15 cellular contexts compared by ENCODE assay signal in the genomic region with DNA sequence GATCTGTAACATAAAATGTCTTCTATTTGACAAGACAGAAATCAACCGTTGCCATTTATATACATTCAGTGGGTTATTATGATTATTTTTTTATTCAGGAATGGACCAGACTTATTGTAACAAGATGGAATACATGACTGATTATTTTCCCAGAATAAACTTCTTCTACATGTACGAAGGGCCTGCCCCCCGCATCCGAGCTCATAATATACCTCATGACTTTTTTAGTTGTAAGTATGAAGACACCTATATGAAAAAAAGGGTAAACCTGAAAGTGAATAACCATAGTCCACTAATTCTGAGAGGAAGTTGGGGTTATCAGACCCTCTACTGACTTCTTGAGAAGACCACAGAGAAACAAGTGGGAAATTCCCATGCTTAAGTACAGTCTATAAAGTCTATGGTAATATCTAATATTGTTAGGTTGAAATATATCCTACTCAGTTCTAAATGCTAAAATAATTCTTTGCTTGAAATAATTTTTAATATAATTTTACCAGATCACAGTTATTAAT. TPM values are rescaled to one million over a fixed set of nuclear protein-coding genes. Genes with fewer than 3 reads are reported as not detected.
DNase-seq lines count a peak whose midpoint lies in the region; ATAC-seq lines count a peak whose summit lies in the region.
"Had no signal": no experiment of that assay in that cellular context is flagged by ENCODE, and none has a peak within 500 bp of the region (broad histone marks: within the 10 kb centered on the region; RNA-seq: fewer than 3 reads in every experiment).

No MANE protein-coding gene starts in this region.

- H3K27ac Mint-ChIP-seq in T-helper 17 cell = no peak overlapping the region
- H3K27ac Mint-ChIP-seq: CD8-positive, alpha-beta T cell had no signal

- no peaks in the 10 kb centered on the region for H3K9me3 ChIP-seq in T-helper 17 cell (ENCODE audit: control insufficient read depth, low read length, poor library complexity, severe bottlenecking)
- H3K9me3 ChIP-seq: tibial nerve had no signal

- H3K4me3 Mint-ChIP-seq in T-helper 17 cell = no peak overlapping the region
- H3K4me3 Mint-ChIP-seq: CD8-positive, alpha-beta T cell had no signal

- H3K36me3 Mint-ChIP-seq in T-helper 17 cell (ENCODE audit: low read depth) = no peaks in the 10 kb centered on the region
- H3K36me3 Mint-ChIP-seq: CD8-positive, alpha-beta T cell had no signal

- DNase-seq in T-helper 17 cell = no peak
- DNase-seq in GF-D8 (lab: John Stamatoyannopoulos, UW) = no peak
- no peak for DNase-seq in NCI-H2081 (lab: John Stamatoyannopoulos, UW)
- DNase-seq in DMS79 treated with DMSO at 0.1 percent for 48 hours (lab: John Stamatoyannopoulos, UW) = no peak
- DNase-seq in SHP77 (lab: John Stamatoyannopoulos, UW) = no peak
- DNase-seq: activated CD4-positive, alpha-beta T cell treated with anti-CD3 and anti-CD28 coated beads, Interleukin-2, amount 50 U/mL, for 4 hours; brain microvascular endothelial cell; CD8-positive, alpha-beta T cell; islet precursor cell; NCI-H2171; occipital lobe had no signal

- ATAC-seq in GM18499 (IDR thresholded peaks at IDR 0.05; ENCODE audit: insufficient read depth, unreplicated experiment) (peak; percentile 67), GM19397 (IDR thresholded peaks at IDR 0.05; ENCODE audit: unreplicated experiment) (peak; percentile 51), HG02884 (IDR thresholded peaks at IDR 0.05; ENCODE audit: unreplicated experiment) (peak; percentile 59), T-helper 17 cell (peak; percentile 42)
- ATAC-seq: CD8-positive, alpha-beta T cell had no signal

- no peaks in the 10 kb centered on the region for H3K4me1 Mint-ChIP-seq in T-helper 17 cell

- no peaks in the 10 kb centered on the region for H3K27me3 Mint-ChIP-seq in T-helper 17 cell

RNA-seq across cellular contexts. Expression of a gene that starts 15.9 kb away (rescaled TPM):
- not detected for total RNA-seq in T-helper 17 cell
- total RNA-seq: CD8-positive, alpha-beta T cell; occipital lobe; tibial nerve had no signal

RNA-seq across cellular contexts. Expression of a gene that starts 25.5 kb away (rescaled TPM):
- total RNA-seq in T-helper 17 cell = not detected
- total RNA-seq: CD8-positive, alpha-beta T cell; occipital lobe; tibial nerve had no signal

RNA-seq across cellular contexts. Expression of a gene that starts 48.2 kb away (rescaled TPM):
- under 1 TPM; 0.16 to 0.70 TPM for total RNA-seq in T-helper 17 cell

RNA-seq across cellular contexts. Expression of a gene that starts 57.3 kb away (rescaled TPM):
- total RNA-seq in T-helper 17 cell = 10 to 100 TPM; 48.5 to 60.4 TPM
